7 cellular contexts compared by ENCODE assay signal in the genomic region with DNA sequence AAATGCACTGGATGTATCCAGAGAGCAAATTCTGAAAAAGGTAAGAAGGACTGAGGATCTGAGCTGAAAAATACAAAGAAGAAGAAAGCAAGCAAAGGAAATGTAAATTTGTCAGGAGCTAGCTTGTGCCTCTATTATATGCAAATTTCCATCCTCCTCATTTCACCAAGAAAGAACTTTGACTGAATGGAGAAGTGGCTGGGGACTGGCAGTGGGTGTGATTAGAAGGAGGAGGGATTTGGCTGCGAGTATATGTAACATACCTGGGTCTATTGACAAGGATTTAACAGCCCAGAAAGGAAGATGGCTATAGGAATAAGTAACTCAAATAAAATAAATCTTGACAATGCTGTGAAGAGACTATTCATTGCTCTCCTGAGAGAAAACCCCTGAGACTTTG. TPM values are rescaled to one million over a fixed set of nuclear protein-coding genes. Genes with fewer than 3 reads are reported as not detected.
"Had no signal": no experiment of that assay in that cellular context is flagged by ENCODE, and none has a peak within 500 bp of the region (broad histone marks: within the 10 kb centered on the region; RNA-seq: fewer than 3 reads in every experiment).

No MANE protein-coding gene starts in this region.

- DNase-seq: IMR-90, KBM-7, KG1 had no signal

- H3K27ac ChIP-seq: HL-60 had no signal

- H3K4me3 ChIP-seq: K562 had no signal

RNA-seq across cellular contexts. Expression of gene RIT2, which starts 19.4 kb away (rescaled TPM):
- polyA plus RNA-seq: HepG2, IgD-negative memory B cell, IMR-90, K562 had no signal
